ENCODE assay signal across 8 cellular contexts in genomic region chr12:6465467-6466183, GRCh38. TPM values are rescaled to one million over a fixed set of nuclear protein-coding genes. Genes with fewer than 3 reads are reported as not detected.
A peak's percentile ranks its signal among the peaks of the same experiment; 100 is the strongest.
DNase-seq lines count a peak whose midpoint lies in the region; ATAC-seq and TF ChIP-seq lines count a peak whose summit lies in the region.

No MANE protein-coding gene starts in this region.

- CTCF ChIA-PET in RWPE1 (lab: Yijun Ruan, JAX): interaction anchor here (0.6 to 2.2 kb wide), 19 partner anchors 12 to 383 kb away, joined by 3 to 29 read pairs (median 3); partner anchors contain the start of genes CD9 and TAPBPL

- no peak for TF ChIP-seq POLR2A in suprapubic skin (IDR thresholded peaks at IDR 0.05)

- TF ChIP-seq CTCF in RWPE1 (conservative IDR thresholded peaks at IDR 0.05; ENCODE audit: low read depth) (peak; percentile 64), suprapubic skin (IDR thresholded peaks at IDR 0.05) (peak; percentile 75 to 93)

- no peak for TF ChIP-seq EP300 in suprapubic skin (IDR thresholded peaks at IDR 0.05)

- H3K27me3 ChIP-seq in suprapubic skin: no peaks in the 10 kb centered on the region

- H3K9me3 ChIP-seq in suprapubic skin: no peaks in the 10 kb centered on the region

- ATAC-seq in HG03521 (IDR thresholded peaks at IDR 0.05; ENCODE audit: unreplicated experiment): no peak

- peaks cover 54% of the 10 kb centered on the region for H3K36me3 ChIP-seq in suprapubic skin

- in situ Hi-C loops in KBM-7 (cut with MboI; ENCODE audit: low pct_unique_long_range_greater_than_20kb, low sequenced_read_pairs): no loop called here

- no peak overlapping the region for H3K27ac ChIP-seq in RWPE1
- no peak overlapping the region for H3K27ac ChIP-seq in suprapubic skin

- POLR2A ChIA-PET in RWPE1 (lab: Yijun Ruan, JAX; ENCODE audit: low non-redundant PET): interaction anchor here (0.5 to 0.7 kb wide), 2 partner anchors 126 to 269 kb away, joined by 3 read pairs; no protein-coding TSS in a partner anchor

- peaks cover 49% of the 10 kb centered on the region for H3K4me1 ChIP-seq in suprapubic skin

- no peak overlapping the region for H3K4me3 ChIP-seq in suprapubic skin

- peak; percentile 58 for DNase-seq in NOMO-1 treated with DMSO at 0.1 percent for 48 hours (lab: John Stamatoyannopoulos, UW; ENCODE audit: unreplicated experiment)
- DNase-seq in NOMO-1 treated with dmso at 0.1 percent for 144 hours (lab: John Stamatoyannopoulos, UW; ENCODE audit: unreplicated experiment): no peak
- peak; percentile 77 for DNase-seq in KBM-7
- DNase-seq in RWPE1 (ENCODE audit: low spot score): peak; percentile 68
- peak; percentile 56 for DNase-seq in central memory CD4-positive, alpha-beta T cell
- DNase-seq in left kidney (ENCODE audit: low read depth, low spot score): peak; percentile 86
- DNase-seq in suprapubic skin (ENCODE audit: low spot score in 2 of 2): no peak

- WGBS in suprapubic skin: 51% methylated on average over 6 of the region's 6 CpGs

RNA-seq across cellular contexts. Expression of gene VAMP1, which starts 4.9 kb away (rescaled TPM):
- 1 to 10 TPM; 2.1 to 5.4 (median 3.7) TPM for total RNA-seq in suprapubic skin

RNA-seq across cellular contexts. Expression of gene TAPBPL, which starts 13.8 kb away (rescaled TPM):
- 10 to 100 TPM; 10.9 to 25.2 (median 17.7) TPM for total RNA-seq in suprapubic skin

RNA-seq across cellular contexts. Expression of gene CD27, which starts 20.9 kb away (rescaled TPM):
- 1 to 10 TPM in 1 of 4 donors, not detected in 3; 1.9 TPM for total RNA-seq in suprapubic skin

RNA-seq across cellular contexts. Expression of gene MRPL51, which starts 27.4 kb away (rescaled TPM):
- 10 to 100 TPM; 28.0 to 42.2 (median 37.9) TPM for total RNA-seq in suprapubic skin

RNA-seq across cellular contexts. Expression of gene NCAPD2, which starts 28.3 kb away (rescaled TPM):
- 10 to 100 TPM; 22.6 to 43.2 (median 31.0) TPM for total RNA-seq in suprapubic skin

Comparison
In these comparisons a context has a peak if more than half of its experiments do, and no peak if none do; other contexts are left out.
1. DNase-seq: peak in NOMO-1 treated with DMSO at 0.1 percent for 48 hours (single experiment), KBM-7 (single experiment), RWPE1 (single experiment), central memory CD4-positive, alpha-beta T cell (single experiment) and left kidney (single experiment); none in NOMO-1 treated with dmso at 0.1 percent for 144 hours (single experiment) and suprapubic skin (0 of 2).